Comparison of ENCODE assay signal across 27 cellular contexts in the genomic region with DNA sequence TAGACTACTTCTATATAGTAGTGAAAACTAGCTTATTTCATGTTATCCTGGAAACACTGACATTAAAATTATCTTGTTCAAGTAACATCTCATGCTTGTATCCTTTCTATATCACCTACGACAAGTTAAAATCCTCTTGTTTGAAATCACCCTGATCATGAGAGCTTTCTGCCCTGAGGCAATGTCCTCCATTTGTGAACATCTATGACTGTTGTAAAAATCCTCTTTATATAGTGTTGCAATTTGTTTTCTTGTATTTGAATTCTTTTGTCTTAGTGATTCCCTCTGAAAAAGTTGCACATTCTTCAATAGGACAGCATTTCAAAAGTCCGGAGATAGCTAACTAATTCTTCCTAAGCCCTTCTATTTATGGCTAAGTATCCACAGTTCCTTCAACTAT.
"Had no signal": no experiment of that assay in that cellular context is flagged by ENCODE, and none has a peak within 500 bp of the region (broad histone marks: within the 10 kb centered on the region; RNA-seq: fewer than 3 reads in every experiment).

No MANE protein-coding gene starts in this region.

- H3K27me3 Mint-ChIP-seq: stimulated activated memory B cell treated with anti-CD40 and anti-IgM and Interleukin-4, amounts not matched to agents 10 μg/mL and 1 μg/mL and 100 μg/mL, for 72 hours; stimulated activated naive B cell treated with anti-CD40 and anti-IgM and Interleukin-4, amounts not matched to agents 10 μg/mL and 1 μg/mL and 100 μg/mL, for 72 hours; stimulated activated naive CD8-positive, alpha-beta T cell treated with anti-CD3 and anti-CD28 coated beads, Interleukin-15, amount 100 ng/mL, for 72 hours; stimulated activated naive CD8-positive, alpha-beta T cell treated with anti-CD3 and anti-CD28 coated beads, Interleukin-15, Interleukin-2, amounts not matched to agents 100 ng/mL and 50 ng/mL, for 24 hours; type B pancreatic cell had no signal

- H3K36me3 ChIP-seq: stomach, suprapubic skin, thoracic aorta, thyroid gland, tibial artery, tibial nerve, transverse colon, upper lobe of left lung, upper lobe of right lung, uterus, vagina had no signal

- H3K4me3 ChIP-seq: stomach, suprapubic skin, testis, thoracic aorta, thyroid gland, tibial artery, tibial nerve, transverse colon, upper lobe of left lung, upper lobe of right lung, uterus, vagina had no signal

- H3K4me1 ChIP-seq: stomach, suprapubic skin, testis, thyroid gland, tibial artery, tibial nerve, transverse colon, upper lobe of left lung, upper lobe of right lung, uterus, vagina had no signal

- H3K36me3 Mint-ChIP-seq: stimulated activated effector memory CD8-positive, alpha-beta T cell treated with anti-CD3 and anti-CD28 coated beads, Interleukin-12 subunit alpha, Interleukin-12 subunit beta, amount 100 ng/mL, for 72 hours; stimulated activated memory B cell treated with anti-CD40 and anti-IgM and Interleukin-4, amounts not matched to agents 10 μg/mL and 1 μg/mL and 100 μg/mL, for 72 hours; stimulated activated naive B cell treated with anti-CD40 and anti-IgM and Interleukin-4, amounts not matched to agents 10 μg/mL and 1 μg/mL and 100 μg/mL, for 72 hours; type B pancreatic cell had no signal

- H3K27me3 ChIP-seq: stomach, suprapubic skin, testis, thyroid gland, tibial artery, tibial nerve, transverse colon, upper lobe of left lung, upper lobe of right lung, uterus, vagina had no signal

- H3K9me3 ChIP-seq: stomach, suprapubic skin, testis, thoracic aorta, thyroid gland, tibial artery, tibial nerve, transverse colon, upper lobe of left lung, upper lobe of right lung, uterus, vagina had no signal

- H3K9me3 Mint-ChIP-seq: stimulated activated memory B cell treated with anti-CD40 and anti-IgM and Interleukin-4, amounts not matched to agents 10 μg/mL and 1 μg/mL and 100 μg/mL, for 72 hours; stimulated activated naive CD8-positive, alpha-beta T cell treated with anti-CD3 and anti-CD28 coated beads, Interleukin-15, Interleukin-2, amounts not matched to agents 100 ng/mL and 50 ng/mL, for 24 hours had no signal

- H3K27ac Mint-ChIP-seq: stimulated activated effector memory CD8-positive, alpha-beta T cell treated with anti-CD3 and anti-CD28 coated beads, Interleukin-12 subunit alpha, Interleukin-12 subunit beta, amount 100 ng/mL, for 72 hours; stimulated activated memory B cell treated with anti-CD40 and anti-IgM and Interleukin-4, amounts not matched to agents 10 μg/mL and 1 μg/mL and 100 μg/mL, for 72 hours; stimulated activated naive B cell treated with anti-CD40 and anti-IgM and Interleukin-4, amounts not matched to agents 10 μg/mL and 1 μg/mL and 100 μg/mL, for 72 hours; stimulated activated naive CD8-positive, alpha-beta T cell treated with anti-CD3 and anti-CD28 coated beads, Interleukin-15, amount 100 ng/mL, for 72 hours; stimulated activated naive CD8-positive, alpha-beta T cell treated with anti-CD3 and anti-CD28 coated beads, Interleukin-15, Interleukin-2, amounts not matched to agents 100 ng/mL and 50 ng/mL, for 24 hours; type B pancreatic cell had no signal

- H3K4me1 Mint-ChIP-seq: stimulated activated effector memory CD8-positive, alpha-beta T cell treated with anti-CD3 and anti-CD28 coated beads, Interleukin-12 subunit alpha, Interleukin-12 subunit beta, amount 100 ng/mL, for 72 hours; stimulated activated memory B cell treated with anti-CD40 and anti-IgM and Interleukin-4, amounts not matched to agents 10 μg/mL and 1 μg/mL and 100 μg/mL, for 72 hours; stimulated activated naive B cell treated with anti-CD40 and anti-IgM and Interleukin-4, amounts not matched to agents 10 μg/mL and 1 μg/mL and 100 μg/mL, for 72 hours; stimulated activated naive CD8-positive, alpha-beta T cell treated with anti-CD3 and anti-CD28 coated beads, Interleukin-15, amount 100 ng/mL, for 72 hours had no signal

- DNase-seq: stimulated activated CD4-positive, alpha-beta T cell treated with anti-CD3 and anti-CD28 coated beads, Interleukin-2, amount 100 ng/mL, for 48 hours; stimulated activated CD4-positive, alpha-beta T cell treated with anti-CD3 and anti-CD28 coated beads, Interleukin-4, amount 100 ng/mL, for 1 hour; stimulated activated CD4-positive, alpha-beta T cell treated with anti-CD3 and anti-CD28 coated beads, Interleukin-4, amount 100 ng/mL, for 24 hours; stimulated activated CD4-positive, alpha-beta T cell treated with anti-CD3 and anti-CD28 coated beads, Interleukin-4, amount 100 ng/mL, for 4 hours; stimulated activated CD8-positive, alpha-beta memory T cell treated with anti-CD3 and anti-CD28 coated beads, Interleukin-4, amount 100 ng/mL, for 48 hours; stimulated activated naive B cell treated with anti-CD40 and anti-IgM and Interleukin-4, amounts not matched to agents 10 μg/mL and 1 μg/mL and 100 μg/mL, for 72 hours; stimulated activated naive CD4-positive, alpha-beta T cell; stimulated activated naive CD4-positive, alpha-beta T cell treated with Interleukin-2 at 50 U/mL for 16 hours; stimulated activated naive CD8-positive, alpha-beta T cell treated with anti-CD3 and anti-CD28 coated beads, Interleukin-15, amount 100 ng/mL, for 72 hours; stimulated activated naive CD8-positive, alpha-beta T cell treated with anti-CD3 and anti-CD28 coated beads, Interleukin-15, Interleukin-2, amounts not matched to agents 100 U/mL and 50 U/mL, for 24 hours; stomach; substantia nigra; testis; thyroid gland; tibial artery; transverse colon; upper lobe of right lung; uterus had no signal

- H3K27ac ChIP-seq: stomach, suprapubic skin, testis, thoracic aorta, thyroid gland, tibial artery, tibial nerve, transverse colon, upper lobe of left lung, upper lobe of right lung, uterus, vagina had no signal

- H3K4me3 Mint-ChIP-seq: stimulated activated effector memory CD8-positive, alpha-beta T cell treated with anti-CD3 and anti-CD28 coated beads, Interleukin-12 subunit alpha, Interleukin-12 subunit beta, amount 100 ng/mL, for 72 hours; stimulated activated memory B cell treated with anti-CD40 and anti-IgM and Interleukin-4, amounts not matched to agents 10 μg/mL and 1 μg/mL and 100 μg/mL, for 72 hours; stimulated activated naive B cell treated with anti-CD40 and anti-IgM and Interleukin-4, amounts not matched to agents 10 μg/mL and 1 μg/mL and 100 μg/mL, for 72 hours; stimulated activated naive CD8-positive, alpha-beta T cell treated with anti-CD3 and anti-CD28 coated beads, Interleukin-15, amount 100 ng/mL, for 72 hours; stimulated activated naive CD8-positive, alpha-beta T cell treated with anti-CD3 and anti-CD28 coated beads, Interleukin-15, Interleukin-2, amounts not matched to agents 100 ng/mL and 50 ng/mL, for 24 hours; type B pancreatic cell had no signal
